9 cellular contexts compared by ENCODE assay signal in genomic region chr2:11203480-11203879, GRCh38. TPM values are rescaled to one million over a fixed set of nuclear protein-coding genes. Genes with fewer than 3 reads are reported as not detected.
DNase-seq lines count a peak whose midpoint lies in the region; ATAC-seq and TF ChIP-seq lines count a peak whose summit lies in the region.
"Had no signal": no experiment of that assay in that cellular context is flagged by ENCODE, and none has a peak within 500 bp of the region (broad histone marks: within the 10 kb centered on the region; RNA-seq: fewer than 3 reads in every experiment).

No MANE protein-coding gene starts in this region.

- no peaks in the 10 kb centered on the region for H3K27me3 Mint-ChIP-seq in GM23338 (ENCODE audit: insufficient read depth, low read depth, poor library complexity)

- H3K4me1 ChIP-seq in ACC112 (ENCODE audit: control insufficient read depth, insufficient read depth, low read length, unreplicated experiment) (peaks cover 18% of the 10 kb centered on the region), GM23338 (ENCODE audit: insufficient read depth) (no peaks in the 10 kb centered on the region)

- TF ChIP-seq CTCF in GM23338 (conservative IDR thresholded peaks at IDR 0.05; ENCODE audit: low read depth in 2 of 2): no peak

- no peak overlapping the region for H3K4me3 Mint-ChIP-seq in GM23338

- H3K4me3 ChIP-seq in ACC112 (ENCODE audit: low read depth, low read length) (no peak overlapping the region), GM23338 (no peak overlapping the region)
- H3K4me3 ChIP-seq: thoracic aorta had no signal

- H4K20me1 ChIP-seq in GM23338 (replicated peaks; ENCODE audit: insufficient read depth): no peaks in the 10 kb centered on the region

- H3K27me3 ChIP-seq in ACC112 (ENCODE audit: insufficient read depth, low read length) (no peaks in the 10 kb centered on the region), GM23338 (ENCODE audit: insufficient read depth) (no peaks in the 10 kb centered on the region)

- no peak overlapping the region for H2AFZ ChIP-seq in ACC112 (ENCODE audit: low read length, unreplicated experiment)
- H2AFZ ChIP-seq in GM23338: no peak overlapping the region

- H3K27ac ChIP-seq in ACC112 (ENCODE audit: low read depth, low read length): peak overlapping the region; percentile 51
- no peak overlapping the region for H3K27ac ChIP-seq in epithelial cell of prostate
- H3K27ac ChIP-seq in GM23338 (ENCODE audit: low read depth): no peak overlapping the region
- H3K27ac ChIP-seq: thoracic aorta had no signal

- H3K79me2 ChIP-seq in ACC112 (ENCODE audit: control insufficient read depth, insufficient read depth, low read length, unreplicated experiment): no peaks in the 10 kb centered on the region
- H3K79me2 ChIP-seq in GM23338 (replicated peaks; ENCODE audit: insufficient read depth): no peaks in the 10 kb centered on the region

- H3K4me1 Mint-ChIP-seq in GM23338: no peaks in the 10 kb centered on the region

- H3K9me2 ChIP-seq in GM23338 (ENCODE audit: insufficient read depth): no peaks in the 10 kb centered on the region

- H3K36me3 Mint-ChIP-seq in GM23338 (ENCODE audit: low read depth): peaks cover 22% of the 10 kb centered on the region; the same call in 2 of the 3 replicates

- peak; percentile 57 for ATAC-seq in GM18873 (IDR thresholded peaks at IDR 0.05; ENCODE audit: low FRiP score, unreplicated experiment)
- ATAC-seq in GM21367 (IDR thresholded peaks at IDR 0.05; ENCODE audit: unreplicated experiment): no peak
- no peak for ATAC-seq in GM23338

- H3K36me3 ChIP-seq in ACC112 (ENCODE audit: insufficient read depth, low read length) (peaks cover 19% of the 10 kb centered on the region), GM23338 (ENCODE audit: insufficient read depth) (peaks cover 12% of the 10 kb centered on the region; the same call in 1 of the 2 replicates)

- peak; percentile 82 for DNase-seq in LoVo (ENCODE audit: low spot score)
- DNase-seq in epithelial cell of prostate (ENCODE audit: low read depth, low spot score): peak; percentile 22
- no peak for DNase-seq in activated CD4-positive, alpha-beta T cell treated with anti-CD3 and anti-CD28 coated beads, Interleukin-2, amount 50 U/mL, for 4 hours
- no peak for DNase-seq in stimulated activated CD4-positive, alpha-beta T cell treated with anti-CD3 and anti-CD28 coated beads, Interleukin-2, amount 100 ng/mL, for 24 hours
- DNase-seq in GM23338 (ENCODE audit: low spot score): no peak

- no peak overlapping the region for H3K27ac Mint-ChIP-seq in GM23338

- no peaks in the 10 kb centered on the region for H3K9me3 Mint-ChIP-seq in GM23338

- H3K4me2 ChIP-seq in GM23338: no peak overlapping the region

- H3F3A ChIP-seq in GM23338 (replicated peaks; ENCODE audit: low read depth): no peaks in the 10 kb centered on the region

TF ChIP-seq in GM23338, 12 proteins besides CTCF, POLR2A, EP300 and RAD21:
- no peak for TF ChIP-seq REST (IDR thresholded peaks at IDR 0.05; ENCODE audit: unreplicated experiment)
- no peak for TF ChIP-seq JUNB (IDR thresholded peaks at IDR 0.05; ENCODE audit: unreplicated experiment)
- TF ChIP-seq ETS1 (IDR thresholded peaks at IDR 0.05): no peak
- no peak for TF ChIP-seq POLR2AphosphoS5 (IDR thresholded peaks at IDR 0.05; ENCODE audit: low read depth)
- TF ChIP-seq STAT1 (IDR thresholded peaks at IDR 0.05; ENCODE audit: unreplicated experiment): no peak
- no peak for TF ChIP-seq ZNF114 (CRISPR knock-in tag; IDR thresholded peaks at IDR 0.05)
- TF ChIP-seq ZNF462 (CRISPR knock-in tag; IDR thresholded peaks at IDR 0.05): no peak

RNA-seq across cellular contexts. Expression of gene SLC66A3, which starts 48.2 kb away (rescaled TPM):
- 16.5 and 18.4 TPM in 2 replicates for total RNA-seq in GM23338 (2014; rRNA removed; shearing (Covaris generic))
- 13.7 TPM in 2 replicates for polyA plus RNA-seq in GM23338 (2016; fragmentation: Nextera tagmentation; extraction: Ambion mirVana)

Comparison
In these comparisons a context has a peak if more than half of its experiments do, and no peak if none do; other contexts are left out.
1. DNase-seq: peak in LoVo (single experiment) and epithelial cell of prostate (single experiment); none in activated CD4-positive, alpha-beta T cell treated with anti-CD3 and anti-CD28 coated beads, Interleukin-2, amount 50 U/mL, for 4 hours (0 of 2), stimulated activated CD4-positive, alpha-beta T cell treated with anti-CD3 and anti-CD28 coated beads, Interleukin-2, amount 100 ng/mL, for 24 hours (0 of 2) and GM23338 (single experiment).